ENCODE assay signal across 5 cellular contexts in genomic region chr17:31345191-31345747, GRCh38. TPM values are rescaled to one million over a fixed set of nuclear protein-coding genes. Genes with fewer than 3 reads are reported as not detected.
"Had no signal": no experiment of that assay in that cellular context is flagged by ENCODE, and none has a peak within 500 bp of the region (broad histone marks: within the 10 kb centered on the region; RNA-seq: fewer than 3 reads in every experiment).

No MANE protein-coding gene starts in this region.

RNA-seq across cellular contexts. Expression of gene EVI2A, which starts 23.8 kb away (rescaled TPM):
- total RNA-seq: cardiac muscle cell had no signal

RNA-seq across cellular contexts. Expression of gene EVI2B, which starts 31.4 kb away (rescaled TPM):
- total RNA-seq: cardiac muscle cell, frontal cortex had no signal

RNA-seq across cellular contexts. Expression of gene RAB11FIP4, which starts 46.2 kb away (rescaled TPM):
- total RNA-seq: dermis microvascular lymphatic vessel endothelial cell had no signal

RNA-seq across cellular contexts. Expression of gene OMG, which starts 48.2 kb away (rescaled TPM):
- total RNA-seq: ascending aorta, cardiac muscle cell, endothelial cell of umbilical vein had no signal
